In the genomic region with DNA sequence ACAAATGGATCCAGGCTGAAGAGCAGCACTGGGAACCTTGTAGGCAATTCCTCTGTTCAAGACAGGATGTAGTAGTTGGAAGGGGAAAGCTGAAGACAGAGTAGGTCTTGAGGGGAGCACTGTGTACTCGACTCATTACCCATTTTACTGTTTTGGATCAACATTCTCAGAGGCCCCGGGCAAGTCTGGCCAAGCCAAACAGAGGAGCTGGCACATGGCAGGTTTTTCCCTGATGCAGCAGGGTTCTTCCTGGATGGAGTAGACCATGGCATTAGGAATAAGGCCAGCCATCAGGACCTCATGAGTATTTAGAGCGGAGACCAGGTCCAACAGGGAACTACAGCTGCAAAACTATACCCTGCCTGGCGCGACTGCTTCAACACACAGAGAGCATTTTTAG, we compare ENCODE assay signal across 23 cellular contexts. TPM values are rescaled to one million over a fixed set of nuclear protein-coding genes. Genes with fewer than 3 reads are reported as not detected.
DNase-seq lines count a peak whose midpoint lies in the region; ATAC-seq and TF ChIP-seq lines count a peak whose summit lies in the region.
"Had no signal": no experiment of that assay in that cellular context is flagged by ENCODE, and none has a peak within 500 bp of the region (broad histone marks: within the 10 kb centered on the region; RNA-seq: fewer than 3 reads in every experiment).

No MANE protein-coding gene starts in this region.

- intact Hi-C loops in gastrocnemius medialis (cut with DNase I; ENCODE audit: low total_unique reads), result loop anchor here (5.0 kb wide), 1 partner anchor 53 kb away; no protein-coding TSS in a partner anchor

- no peak for TF ChIP-seq POLR2A in gastrocnemius medialis (IDR thresholded peaks at IDR 0.05)

- H3K4me3 ChIP-seq in fibroblast of villous mesenchyme (ENCODE audit: low read depth, low read length) (peak overlapping the region; percentile 25), gastrocnemius medialis (no peak overlapping the region)
- H3K4me3 ChIP-seq: neural progenitor cell had no signal

- H3K4me1 ChIP-seq in gastrocnemius medialis, result no peaks in the 10 kb centered on the region

- H3K27me3 ChIP-seq in gastrocnemius medialis, result peaks cover 12 to 27% (median 17%) of the 10 kb centered on the region in 3 donors

- CTCF ChIA-PET in HEK293T (lab: Yijun Ruan, JAX), result no interaction called here

- DNase-seq in M059J (ENCODE audit: low read depth), result peak; percentile 6
- DNase-seq in astrocyte of the hippocampus (ENCODE audit: low read depth, low spot score), result peak; percentile 29
- no peak for DNase-seq in fibroblast of villous mesenchyme (ENCODE audit: low read depth)
- DNase-seq in gastrocnemius medialis, result no peak
- DNase-seq in HEK293T (ENCODE audit: extremely low spot score), result no peak
- no peak for DNase-seq in KG1 (lab: John Stamatoyannopoulos, UW)
- DNase-seq: activated CD4-positive, alpha-beta T cell treated with anti-CD3 and anti-CD28 coated beads for 36 hours; DMS79 treated with DMSO at 0.1 percent for 48 hours; glutamatergic neuron; H7; NCI-H1092 treated with DMSO at 0.1 percent for 48 hours; NCI-H2081 treated with DMSO at 0.1 percent for 48 hours; NCI-H524; SHP77; stimulated activated CD4-positive, alpha-beta T cell treated with anti-CD3 and anti-CD28 coated beads, Interleukin-4, amount 100 ng/mL, for 24 hours; T-cell had no signal

- H3K9me3 ChIP-seq in gastrocnemius medialis, result no peaks in the 10 kb centered on the region
- H3K9me3 ChIP-seq: upper lobe of left lung had no signal

- peak in 1 of 2 donors; percentile 21 for ATAC-seq in gastrocnemius medialis
- ATAC-seq in GM19467 (IDR thresholded peaks at IDR 0.05; ENCODE audit: unreplicated experiment), result no peak
- ATAC-seq: activated CD4-positive, alpha-beta T cell treated with anti-CD3 and anti-CD28 coated beads for 36 hours; left lobe of liver; T-cell had no signal

- TF ChIP-seq CTCF in fibroblast of villous mesenchyme (IDR thresholded peaks at IDR 0.05; ENCODE audit: insufficient read depth, low read depth, low read length) (no peak), gastrocnemius medialis (IDR thresholded peaks at IDR 0.05 in 4 of 5, conservative IDR thresholded peaks at IDR 0.05 in 1 of 5) (no peak)

- no peaks in the 10 kb centered on the region for H3K36me3 ChIP-seq in gastrocnemius medialis
- H3K36me3 ChIP-seq: neural progenitor cell, upper lobe of left lung had no signal

- H3K27ac ChIP-seq in gastrocnemius medialis, result peak overlapping the region in 3 of 4 donors; percentile 5 to 38 (median 27)
- H3K27ac ChIP-seq: epithelial cell of prostate, KMS-11, neural progenitor cell, upper lobe of left lung had no signal

- in situ Hi-C loops in gastrocnemius medialis (cut with MboI; ENCODE audit: low sequenced_read_pairs in 4 of 4), result loop anchor here in 1 of 4 donors (25.0 kb wide), 1 partner anchor 138 kb away; no protein-coding TSS in a partner anchor

- POLR2A ChIA-PET in HEK293T (lab: Yijun Ruan, JAX), result no interaction called here

TF ChIP-seq in HEK293T, 16 proteins besides CTCF, POLR2A, EP300 and RAD21:
- TF ChIP-seq FOXM1 (IDR thresholded peaks at IDR 0.05; ENCODE audit: borderline replicate concordance) (no peak), FOXK2 (IDR thresholded peaks at IDR 0.05) (no peak)

RNA-seq across cellular contexts. Expression of a gene that starts 4.4 kb away (rescaled TPM):
- total RNA-seq in M059J (2014; rRNA removed; shearing (Covaris generic)), result 1.2 and 1.5 TPM in 2 replicates
- total RNA-seq in fibroblast of villous mesenchyme (39.6 and 81.2 TPM in 2 replicates), gastrocnemius medialis (10 to 100 TPM in 1 of 4 donors, 1 to 10 TPM in 3; 3.8 to 10.3 (median 6.5) TPM)
- total RNA-seq: activated CD4-positive, alpha-beta T cell treated with anti-CD3 and anti-CD28 coated beads for 36 hours; activated CD8-positive, alpha-beta memory T cell treated with anti-CD3 and anti-CD28 coated beads for 36 hours had no signal

Comparison
In these comparisons a context has a peak if more than half of its experiments do, and no peak if none do; other contexts are left out.
1. DNase-seq: peak in M059J (single experiment) and astrocyte of the hippocampus (single experiment); none in fibroblast of villous mesenchyme (single experiment), gastrocnemius medialis (0 of 2), HEK293T (single experiment) and KG1 (single experiment).